ENCODE assay signal across 8 cellular contexts in genomic region chr9:19464764-19465570, GRCh38. TPM values are rescaled to one million over a fixed set of nuclear protein-coding genes. Genes with fewer than 3 reads are reported as not detected.
A peak's percentile ranks its signal among the peaks of the same experiment; 100 is the strongest.
DNase-seq lines count a peak whose midpoint lies in the region; ATAC-seq lines count a peak whose summit lies in the region.

No MANE protein-coding gene starts in this region.

- no peaks in the 10 kb centered on the region for H3K27me3 ChIP-seq in duodenal mucosa (ENCODE audit: control insufficient read depth in 1 of 2, insufficient read depth in 2 of 2, low read length in 2 of 2)

- no peaks in the 10 kb centered on the region for H3K9me3 ChIP-seq in duodenal mucosa (ENCODE audit: control insufficient read depth in 1 of 2, low read length in 2 of 2)

- DNase-seq in NCI-H1417 (lab: John Stamatoyannopoulos, UW) (peak in 2 of 3 experiments; percentile 17 to 37), NCI-H1417 treated with DMSO at 0.1 percent for 48 hours (lab: John Stamatoyannopoulos, UW) (no peak), NCI-H1694 treated with DMSO at 0.1 percent for 48 hours (lab: John Stamatoyannopoulos, UW) (peak; percentile 37), lung microvascular endothelial cell (ENCODE audit: low read depth in 2 of 2) (peak; percentile 64 to 83)
- peak; percentile 62 to 63 for DNase-seq in activated CD4-positive, alpha-beta T cell treated with anti-CD3 and anti-CD28 coated beads, Interleukin-2, amount 50 U/mL, for 4 hours
- DNase-seq in stimulated activated CD4-positive, alpha-beta T cell treated with anti-CD3 and anti-CD28 coated beads, TNF-alpha, amount 100 ng/mL, for 1 hour (ENCODE audit: low read depth in 3 of 3, low spot score in 1 of 3), result peak; percentile 15 to 56 (median 45)

- peak overlapping the region; percentile 48 to 53 for H3K4me3 ChIP-seq in duodenal mucosa (ENCODE audit: low read depth in 1 of 2, low read length in 2 of 2)

- no peak overlapping the region for H3K9ac ChIP-seq in duodenal mucosa (ENCODE audit: low read depth in 1 of 2, low read length in 2 of 2)

- no peaks in the 10 kb centered on the region for H3K36me3 ChIP-seq in duodenal mucosa (ENCODE audit: control insufficient read depth in 1 of 2, insufficient read depth in 2 of 2, low read length in 2 of 2)

- H3K27ac ChIP-seq in duodenal mucosa (ENCODE audit: low read depth, low read length), result no peak overlapping the region

- ATAC-seq in HG02840 (IDR thresholded peaks at IDR 0.05; ENCODE audit: low FRiP score, unreplicated experiment), result peak; percentile 89

- peaks cover 4 to 10% of the 10 kb centered on the region in 2 donors for H3K4me1 ChIP-seq in duodenal mucosa (ENCODE audit: control insufficient read depth in 1 of 2, insufficient read depth in 2 of 2, low read length in 2 of 2)

RNA-seq across cellular contexts. Expression of gene ACER2, which starts 56.2 kb away (rescaled TPM):
- total RNA-seq in lung microvascular endothelial cell, result 6.1 and 6.2 TPM in 2 replicates
